ENCODE assay signal across 8 cellular contexts in genomic region chr9:124771021-124771866, GRCh38. TPM values are rescaled to one million over a fixed set of nuclear protein-coding genes. Genes with fewer than 3 reads are reported as not detected.
DNase-seq lines count a peak whose midpoint lies in the region; ATAC-seq and TF ChIP-seq lines count a peak whose summit lies in the region.

Gene NR6A1 (minus strand): TSS chr9:124771311.

- H3K36me3 Mint-ChIP-seq in chondrocyte (ENCODE audit: low read depth), result peaks cover 3% of the 10 kb centered on the region

- no peaks in the 10 kb centered on the region for H3K9me3 Mint-ChIP-seq in chondrocyte (ENCODE audit: low read depth)

- peak within 1 kb of the TSS; percentile 66 for H3K4me3 ChIP-seq in BE2C (ENCODE audit: low read depth, low read length)

- H3K36me3 ChIP-seq in BE2C, result no peaks in the 10 kb centered on the region

- H3K9me3 ChIP-seq in BE2C, result no peaks in the 10 kb centered on the region

- H3K4me1 Mint-ChIP-seq in chondrocyte (ENCODE audit: low read depth), result peaks cover 40% of the 10 kb centered on the region

- peaks cover 39% of the 10 kb centered on the region for H3K27me3 Mint-ChIP-seq in chondrocyte (ENCODE audit: low read depth)

- H3K4me3 Mint-ChIP-seq in chondrocyte (ENCODE audit: unreplicated experiment), result peak within 1 kb of the TSS; percentile 83

- DNase-seq in BE2C (peak; percentile 99), NCI-H460 (ENCODE audit: extremely low read depth, low read depth) (peak; percentile 95), chondrocyte (ENCODE audit: low spot score) (peak; percentile 98), kidney tubule cell (ENCODE audit: low spot score) (peak; percentile 96)
- peak; percentile 86 for DNase-seq in activated CD4-positive, alpha-beta T cell treated with anti-CD3 and anti-CD28 coated beads for 1 hour
- peak; percentile 82 to 91 for DNase-seq in stimulated activated CD4-positive, alpha-beta T cell treated with anti-CD3 and anti-CD28 coated beads, Interleukin-1b, Interleukin-23, amount 100 ng/mL, for 1 hour (ENCODE audit: low read depth in 2 of 2)

- TF ChIP-seq CTCF in BE2C (IDR thresholded peaks at IDR 0.05; ENCODE audit: low read depth, low read length) (peak; percentile 16; the same call in 1 of the 2 replicates), chondrocyte (IDR thresholded peaks at IDR 0.05) (peak; percentile 67)

- ATAC-seq in GM19043 (IDR thresholded peaks at IDR 0.05; ENCODE audit: low read depth, unreplicated experiment) (peak; percentile 79), HG03354 (IDR thresholded peaks at IDR 0.05; ENCODE audit: poor library complexity, severe bottlenecking, unreplicated experiment) (peak; percentile 87)

- H3K4me1 ChIP-seq in BE2C, result no peaks in the 10 kb centered on the region

- peaks cover 42% of the 10 kb centered on the region for H3K27me3 ChIP-seq in BE2C

- peak within 1 kb of the TSS; percentile 96 for H3K27ac Mint-ChIP-seq in chondrocyte (ENCODE audit: unreplicated experiment)

RNA-seq across cellular contexts. Expression of gene NR6A1, which starts in this region (rescaled TPM):
- polyA plus RNA-seq in BE2C (2012; ENCODE audit: insufficient read depth, insufficient read length, low read depth), result 0.23 TPM
- total RNA-seq in NCI-H460 (2014; rRNA removed; shearing (Covaris generic)), result 0.89 and 0.98 TPM in 2 replicates
- 1.8 and 4.0 TPM in 2 replicates for polyA plus RNA-seq in NCI-H460 (2014; cell fraction: nucleus; rRNA removed)
- total RNA-seq in chondrocyte, result 0.39 to 0.77 TPM (median 0.56 TPM) in 3 replicates

Comparison
In these comparisons a context has a peak if more than half of its experiments do, and no peak if none do; other contexts are left out.
1. Peak in every context shown above with its lines: DNase-seq, ATAC-seq and H3K4me3 ChIP-seq.
2. Peak in DNase-seq in chondrocyte; RNA of the gene not detected or under 1 TPM.